Comparison of ENCODE assay signal across 1 cellular context in the genomic region with DNA sequence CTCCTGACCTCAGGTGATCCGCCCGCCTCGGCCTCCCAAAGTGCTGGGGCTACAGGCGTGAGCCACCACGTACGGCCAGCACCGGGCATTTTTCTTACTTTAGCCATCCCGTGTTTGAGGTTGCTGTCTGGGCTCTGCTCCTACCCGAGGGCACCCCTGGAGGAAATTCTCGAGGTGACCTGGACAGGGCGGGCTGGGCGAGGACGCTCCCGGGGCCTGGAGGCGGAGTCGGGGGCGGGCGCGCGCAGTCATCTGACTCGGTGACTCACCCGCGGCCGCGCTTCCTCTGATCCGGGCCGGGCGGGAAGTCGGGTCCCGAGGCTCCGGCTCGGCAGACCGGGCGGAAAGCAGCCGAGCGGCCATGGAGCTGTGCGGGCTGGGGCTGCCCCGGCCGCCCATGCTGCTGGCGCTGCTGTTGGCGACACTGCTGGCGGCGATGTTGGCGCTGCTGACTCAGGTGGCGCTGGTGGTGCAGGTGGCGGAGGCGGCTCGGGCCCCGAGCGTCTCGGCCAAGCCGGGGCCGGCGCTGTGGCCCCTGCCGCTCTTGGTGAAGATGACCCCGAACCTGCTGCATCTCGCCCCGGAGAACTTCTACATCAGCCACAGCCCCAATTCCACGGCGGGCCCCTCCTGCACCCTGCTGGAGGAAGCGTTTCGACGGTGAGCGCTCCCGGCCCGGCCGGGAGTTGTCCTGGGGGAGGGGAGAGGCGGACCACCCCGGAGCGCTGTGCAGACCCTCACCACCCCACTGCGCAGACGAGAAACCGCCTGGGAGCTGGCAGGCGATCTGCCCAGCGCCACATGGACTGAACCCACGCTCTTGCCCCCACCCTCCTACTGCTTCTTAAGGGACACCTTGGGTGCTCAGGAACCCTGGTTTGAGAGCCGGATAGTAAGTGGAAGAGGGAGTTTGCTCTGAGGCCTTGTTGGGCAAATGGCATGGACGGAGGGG.
TF ChIP-seq lines count a peak whose summit lies in the region.

TSS of gene HEXB (plus strand) at position 334 of the 952 bp plus-strand sequence. CDS start at position 362, 28 bp downstream.

TF ChIP-seq in HEK293, 187 proteins besides CTCF, POLR2A, EP300 and RAD21 (continued from another document):
- TF ChIP-seq ZNF561 (tag by site-specific recombination; IDR thresholded peaks at IDR 0.05; ENCODE audit: borderline replicate concordance) (0 out of 2 replicates have a peak, but pooled peaks have one; percentile 35), ZNF558 (tag by site-specific recombination; IDR thresholded peaks at IDR 0.05) (no peak), SP7 (tag by site-specific recombination; IDR thresholded peaks at IDR 0.05) (peak; percentile 84), TSHZ1 (tag by site-specific recombination; IDR thresholded peaks at IDR 0.05; ENCODE audit: borderline replicate concordance) (peak; percentile 27; the same call in 1 of the 2 replicates), KLF16 (tag by site-specific recombination; IDR thresholded peaks at IDR 0.05) (no peak; the same call in 1 of the 2 replicates), ZNF24 (tag by site-specific recombination; IDR thresholded peaks at IDR 0.05) (no peak), YY1 (tag by site-specific recombination; IDR thresholded peaks at IDR 0.05) (0 out of 2 replicates have a peak, but pooled peaks have one; percentile 67), BCL11B (tag by site-specific recombination; IDR thresholded peaks at IDR 0.05; ENCODE audit: low read depth) (peak; percentile 33; the same call in 1 of the 2 replicates), ZNF239 (tag by site-specific recombination; IDR thresholded peaks at IDR 0.05) (no peak), PATZ1 (tag by site-specific recombination; IDR thresholded peaks at IDR 0.05) (peak; percentile 57), OSR2 (tag by site-specific recombination; IDR thresholded peaks at IDR 0.05) (no peak), ZNF426 (tag by site-specific recombination; IDR thresholded peaks at IDR 0.05) (no peak), ZBTB48 (tag by site-specific recombination; IDR thresholded peaks at IDR 0.05) (peak; percentile 36; the same call in 1 of the 2 replicates), ZEB2 (tag by site-specific recombination; IDR thresholded peaks at IDR 0.05) (peak; percentile 67; the same call in 1 of the 2 replicates), ZNF514 (tag by site-specific recombination; IDR thresholded peaks at IDR 0.05) (no peak), ZNF311 (tag by site-specific recombination; IDR thresholded peaks at IDR 0.05; ENCODE audit: borderline replicate concordance) (no peak), ZNF555 (tag by site-specific recombination; conservative IDR thresholded peaks at IDR 0.05) (no peak), TRIM28 (IDR thresholded peaks at IDR 0.05; ENCODE audit: borderline replicate concordance, low read length) (0 out of 2 replicates have a peak, but pooled peaks have one; percentile 1), ZNF248 (tag by site-specific recombination; IDR thresholded peaks at IDR 0.05) (no peak), ZNF654 (tag by site-specific recombination; IDR thresholded peaks at IDR 0.05; ENCODE audit: low read depth) (no peak)
- TF ChIP-seq, protein P1, sequence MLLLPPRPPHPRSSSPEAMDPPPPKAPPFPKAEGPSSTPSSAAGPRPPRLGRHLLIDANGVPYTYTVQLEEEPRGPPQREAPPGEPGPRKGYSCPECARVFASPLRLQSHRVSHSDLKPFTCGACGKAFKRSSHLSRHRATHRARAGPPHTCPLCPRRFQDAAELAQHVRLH (tag by site-specific recombination; IDR thresholded peaks at IDR 0.05): no peak
TF ChIP-seq in HEK293: peak in this region for 53.
